ENCODE assay signal across 8 cellular contexts in the genomic region with DNA sequence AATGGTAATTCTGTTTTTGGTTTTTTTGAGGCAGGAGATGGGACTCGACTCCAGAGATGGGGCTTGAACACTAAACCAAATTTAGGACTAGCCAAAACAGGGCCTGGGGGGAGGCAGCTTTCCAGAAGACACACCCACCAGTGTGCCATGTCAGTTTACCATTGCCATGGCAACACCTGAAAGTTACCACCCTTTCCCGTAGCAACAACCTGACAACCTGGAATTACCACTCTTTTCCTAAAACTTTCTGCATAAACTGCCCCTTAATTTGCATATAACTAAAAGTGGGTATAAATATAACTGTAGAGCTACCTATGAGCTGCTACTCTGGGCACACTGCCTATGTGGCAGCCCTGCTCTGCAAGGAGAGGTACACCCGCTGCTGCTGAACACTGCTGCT. TPM values are rescaled to one million over a fixed set of nuclear protein-coding genes. Genes with fewer than 3 reads are reported as not detected.
"Had no signal": no experiment of that assay in that cellular context is flagged by ENCODE, and none has a peak within 500 bp of the region (broad histone marks: within the 10 kb centered on the region; RNA-seq: fewer than 3 reads in every experiment).

No MANE protein-coding gene starts in this region.

- H2AFZ ChIP-seq: GM23338 had no signal

- ATAC-seq: GM23338 had no signal

- DNase-seq: H9, KG1 had no signal

- FAIRE-seq: H1, H54, HTR-8/SVneo had no signal

- H3K4me2 ChIP-seq: GM23338 had no signal

- H3K4me3 ChIP-seq: GM23338 had no signal

RNA-seq across cellular contexts. Expression of a gene that starts 10.3 kb away (rescaled TPM):
- total RNA-seq: GM23338, H1, H9, HT-29 had no signal
- polyA plus RNA-seq: IgD-negative memory B cell had no signal
